In genomic region chr20:60071965-60072364, GRCh38 we compare ENCODE assay signal across 16 cellular contexts.
"Had no signal": no experiment of that assay in that cellular context is flagged by ENCODE, and none has a peak within 500 bp of the region (broad histone marks: within the 10 kb centered on the region; RNA-seq: fewer than 3 reads in every experiment).

No MANE protein-coding gene starts in this region.

- H3K27ac Mint-ChIP-seq: activated CD8-positive, alpha-beta memory T cell treated with anti-CD3 and anti-CD28 coated beads, Interleukin-2, amount 10 ng/mL, durations not matched to agents 7 days and 5 days; activated naive CD8-positive, alpha-beta T cell treated with anti-CD3 and anti-CD28 coated beads for 36 hours; natural killer cell treated with Interleukin-12 subunit alpha and Interleukin-12 subunit beta and Interleukin-15 and Interleukin-18, amount 100 ng/mL, for 72 hours; progenitor cell of endocrine pancreas; stimulated activated effector memory CD8-positive, alpha-beta T cell treated with anti-CD3 and anti-CD28 coated beads, Interleukin-12 subunit alpha, Interleukin-12 subunit beta, amount 100 ng/mL, for 72 hours had no signal

- H3K36me3 Mint-ChIP-seq: activated CD8-positive, alpha-beta memory T cell treated with anti-CD3 and anti-CD28 coated beads, Interleukin-2, amount 10 ng/mL, durations not matched to agents 7 days and 5 days; activated naive CD8-positive, alpha-beta T cell treated with anti-CD3 and anti-CD28 coated beads for 36 hours; stimulated activated effector memory CD8-positive, alpha-beta T cell treated with anti-CD3 and anti-CD28 coated beads, Interleukin-12 subunit alpha, Interleukin-12 subunit beta, amount 100 ng/mL, for 72 hours had no signal

- H3K4me3 ChIP-seq: tibial artery had no signal

- ATAC-seq: activated CD8-positive, alpha-beta memory T cell treated with anti-CD3 and anti-CD28 coated beads, Interleukin-2, amount 10 ng/mL, durations not matched to agents 7 days and 5 days; natural killer cell treated with Interleukin-12 subunit alpha and Interleukin-12 subunit beta and Interleukin-15 and Interleukin-18, amount 100 ng/mL, for 72 hours; right cardiac atrium; stimulated activated effector memory CD8-positive, alpha-beta T cell treated with anti-CD3 and anti-CD28 coated beads, Interleukin-12 subunit alpha, Interleukin-12 subunit beta, amount 100 ng/mL, for 72 hours had no signal

- DNase-seq: activated CD4-positive, alpha-beta T cell treated with anti-CD3 and anti-CD28 coated beads, Interleukin-2, amount 50 U/mL, for 1 hour; activated CD4-positive, CD25-positive, alpha-beta regulatory T cell; activated CD8-positive, alpha-beta memory T cell treated with anti-CD3 and anti-CD28 coated beads, Interleukin-2, amount 10 ng/mL, durations not matched to agents 7 days and 5 days; activated gamma-delta T cell treated with Interleukin-2 at 50 U/mL for 16 hours; activated naive CD8-positive, alpha-beta T cell treated with anti-CD3 and anti-CD28 coated beads for 36 hours; activated T-cell treated with anti-CD3 and anti-CD28 coated beads, Interleukin-2, amount 50 U/mL, for 48 hours; anterior cingulate cortex; effector memory CD4-positive, alpha-beta T cell; occipital lobe; right cardiac atrium; T-helper 2 cell; tibial artery had no signal

- H3K9me3 Mint-ChIP-seq: activated naive CD8-positive, alpha-beta T cell treated with anti-CD3 and anti-CD28 coated beads for 36 hours; central memory CD8-positive, alpha-beta T cell; natural killer cell treated with Interleukin-12 subunit alpha and Interleukin-12 subunit beta and Interleukin-15 and Interleukin-18, amount 100 ng/mL, for 72 hours; stimulated activated effector memory CD8-positive, alpha-beta T cell treated with anti-CD3 and anti-CD28 coated beads, Interleukin-12 subunit alpha, Interleukin-12 subunit beta, amount 100 ng/mL, for 72 hours had no signal

- H3K27me3 Mint-ChIP-seq: activated naive CD8-positive, alpha-beta T cell treated with anti-CD3 and anti-CD28 coated beads for 36 hours; central memory CD8-positive, alpha-beta T cell; natural killer cell treated with Interleukin-12 subunit alpha and Interleukin-12 subunit beta and Interleukin-15 and Interleukin-18, amount 100 ng/mL, for 72 hours had no signal

- H3K4me3 Mint-ChIP-seq: activated CD8-positive, alpha-beta memory T cell treated with anti-CD3 and anti-CD28 coated beads, Interleukin-2, amount 10 ng/mL, durations not matched to agents 7 days and 5 days; activated naive CD8-positive, alpha-beta T cell treated with anti-CD3 and anti-CD28 coated beads for 36 hours; central memory CD8-positive, alpha-beta T cell; natural killer cell treated with Interleukin-12 subunit alpha and Interleukin-12 subunit beta and Interleukin-15 and Interleukin-18, amount 100 ng/mL, for 72 hours; stimulated activated effector memory CD8-positive, alpha-beta T cell treated with anti-CD3 and anti-CD28 coated beads, Interleukin-12 subunit alpha, Interleukin-12 subunit beta, amount 100 ng/mL, for 72 hours had no signal

- H3K4me1 Mint-ChIP-seq: activated CD8-positive, alpha-beta memory T cell treated with anti-CD3 and anti-CD28 coated beads, Interleukin-2, amount 10 ng/mL, durations not matched to agents 7 days and 5 days; activated naive CD8-positive, alpha-beta T cell treated with anti-CD3 and anti-CD28 coated beads for 36 hours had no signal
